In genomic region chr2:603869-604268, GRCh38 we compare ENCODE assay signal across 22 cellular contexts.
DNase-seq lines count a peak whose midpoint lies in the region; ATAC-seq, FAIRE-seq and TF ChIP-seq lines count a peak whose summit lies in the region.
"Had no signal": no experiment of that assay in that cellular context is flagged by ENCODE, and none has a peak within 500 bp of the region (broad histone marks: within the 10 kb centered on the region; RNA-seq: fewer than 3 reads in every experiment).

No MANE protein-coding gene starts in this region.

- CTCF ChIA-PET in SK-N-SH (lab: Yijun Ruan, JAX) = interaction anchor here (0.9 to 1.1 kb wide), 3 partner anchors 19 to 73 kb away, joined by 3 to 4 read pairs (median 3); no protein-coding TSS in a partner anchor

- POLR2A ChIA-PET in SK-N-SH (lab: Yijun Ruan, JAX) = no interaction called here

- H3K9me2 ChIP-seq in SK-N-SH = no peaks in the 10 kb centered on the region

- H3K27ac ChIP-seq in SK-N-SH (ENCODE audit: low read depth in 2 of 2, low read length in 1 of 2) = peak overlapping the region in 1 of 2 experiments; percentile 50; a peak in 2 of 4 replicates
- no peak overlapping the region for H3K27ac ChIP-seq in coronary artery
- no peak overlapping the region for H3K27ac ChIP-seq in spleen
- H3K27ac ChIP-seq: GM23248 had no signal

- no peak for FAIRE-seq in GM12891 (lab: Jason Lieb, UNC)
- FAIRE-seq: D721Med, G401.6, GM18507, RCC 7860 had no signal

- H3K4me3 ChIP-seq in SK-N-SH (ENCODE audit: low read depth in 2 of 2, low read length in 1 of 2) (no peak overlapping the region), coronary artery (no peak overlapping the region), spleen (no peak overlapping the region)
- H3K4me3 ChIP-seq: GM23248 had no signal

- TF ChIP-seq POLR2A in spleen (IDR thresholded peaks at IDR 0.05) = no peak
- TF ChIP-seq POLR2A in GM12891 (IDR thresholded peaks at IDR 0.05; ENCODE audit: low read depth, low read length) = no peak

- H3K4me2 ChIP-seq in SK-N-SH = no peak overlapping the region

- ATAC-seq in SK-N-SH treated with all-trans-retinoic acid at 6 μM for 48 hours = no peak
- no peak for ATAC-seq in GM21825 (IDR thresholded peaks at IDR 0.05; ENCODE audit: unreplicated experiment)
- ATAC-seq: CD8-positive, alpha-beta T cell had no signal

- intact Hi-C loops in spleen (cut with DNase I; ENCODE audit: low total_unique reads) = no loop called here

- H3F3A ChIP-seq in SK-N-SH (replicated peaks; ENCODE audit: insufficient read depth) = no peaks in the 10 kb centered on the region

- H3K27me3 ChIP-seq in SK-N-SH (ENCODE audit: insufficient read depth) (no peaks in the 10 kb centered on the region), spleen (replicated peaks in 1 of 7) (no peaks in the 10 kb centered on the region)

- H3K4me1 ChIP-seq in SK-N-SH (ENCODE audit: control insufficient read depth in 1 of 2, insufficient read depth in 2 of 2, low read depth in 1 of 2, low read length in 1 of 2) = peaks cover 0 to 16% of the 10 kb centered on the region in 2 experiments; a peak in 1 of 4 replicates
- H3K4me1 ChIP-seq in spleen = no peaks in the 10 kb centered on the region

- DNase-seq in SK-N-SH (peak; percentile 71), NAMALWA (ENCODE audit: low spot score) (peak; percentile 1), coronary artery (ENCODE audit: low spot score) (peak; percentile 47), spleen (peak; percentile 47), GM12891 (ENCODE audit: insufficient read length, low spot score) (no peak)
- DNase-seq in stimulated activated CD4-positive, alpha-beta T cell treated with anti-CD3 and anti-CD28 coated beads, Interleukin-4, amount 100 ng/mL, for 4 hours = no peak
- DNase-seq: CD8-positive, alpha-beta T cell; DMS79; GM23248; Karpas-422; MM.1S; NCI-H1105; NCI-H1694; NCI-H226; NCI-H524 treated with DMSO at 0.1 percent for 48 hours; SHP77 treated with DMSO at 0.1 percent for 48 hours had no signal

- no peaks in the 10 kb centered on the region for H3K79me2 ChIP-seq in SK-N-SH (ENCODE audit: insufficient read depth)

- H3K9me3 ChIP-seq in SK-N-SH = no peaks in the 10 kb centered on the region
- H3K9me3 ChIP-seq in spleen = no peaks in the 10 kb centered on the region

- H4K20me1 ChIP-seq in SK-N-SH (ENCODE audit: insufficient read depth) = no peaks in the 10 kb centered on the region

- no peaks in the 10 kb centered on the region for H3K36me3 ChIP-seq in SK-N-SH (replicated peaks in 1 of 2; ENCODE audit: control insufficient read depth in 1 of 2, insufficient read depth in 2 of 2, low read length in 1 of 2)
- no peaks in the 10 kb centered on the region for H3K36me3 ChIP-seq in spleen

- no peak for TF ChIP-seq EP300 in SK-N-SH (IDR thresholded peaks at IDR 0.05; ENCODE audit: borderline replicate concordance in 1 of 2, low read depth in 1 of 2, low read length in 1 of 2)

- no peak overlapping the region for H2AFZ ChIP-seq in SK-N-SH (ENCODE audit: low read depth)
- H2AFZ ChIP-seq: GM23248 had no signal

- H3K9ac ChIP-seq in SK-N-SH = no peak overlapping the region
- H3K9ac ChIP-seq: GM23248 had no signal

- TF ChIP-seq CTCF in SK-N-SH (IDR thresholded peaks at IDR 0.05) = no peak
- no peak for TF ChIP-seq CTCF in coronary artery (IDR thresholded peaks at IDR 0.05)
- no peak for TF ChIP-seq CTCF in spleen (IDR thresholded peaks at IDR 0.05 in 8 of 11, conservative IDR thresholded peaks at IDR 0.05 in 3 of 11)

- 32% methylated on average over 8 of the region's 8 CpGs for WGBS in SK-N-SH (ENCODE audit: low lambda C conversion rate)
- 72 to 84% (median 83%) methylated on average over 8 of the region's 8 CpGs for WGBS in spleen, 5 donors

- no peak for TF ChIP-seq RAD21 in SK-N-SH (IDR thresholded peaks at IDR 0.05; ENCODE audit: low read length)

TF ChIP-seq in SK-N-SH, 30 proteins besides CTCF, POLR2A, EP300 and RAD21:
- TF ChIP-seq GABPA (IDR thresholded peaks at IDR 0.05; ENCODE audit: low read depth) (no peak), GATA2 (CRISPR knock-in tag; IDR thresholded peaks at IDR 0.05) (peak; percentile 59), USF2 (IDR thresholded peaks at IDR 0.05; ENCODE audit: borderline replicate concordance, low read depth, low read length) (no peak), FOXJ3 (CRISPR knock-in tag; IDR thresholded peaks at IDR 0.05) (0 out of 2 replicates have a peak, but pooled peaks have one; percentile 49), MXI1 (IDR thresholded peaks at IDR 0.05; ENCODE audit: low read depth, low read length) (0 out of 2 replicates have a peak, but pooled peaks have one; percentile 18), JUND (IDR thresholded peaks at IDR 0.05) (no peak), MEF2A (IDR thresholded peaks at IDR 0.05; ENCODE audit: borderline replicate concordance, low read depth) (no peak)

TF ChIP-seq in SK-N-SH treated with all-trans-retinoic acid at 6 μM for 48 hours, 23 proteins besides CTCF, POLR2A, EP300 and RAD21:
- no peak for TF ChIP-seq CSDC2 (CRISPR knock-in tag; IDR thresholded peaks at IDR 0.05)
- TF ChIP-seq, protein P1, sequence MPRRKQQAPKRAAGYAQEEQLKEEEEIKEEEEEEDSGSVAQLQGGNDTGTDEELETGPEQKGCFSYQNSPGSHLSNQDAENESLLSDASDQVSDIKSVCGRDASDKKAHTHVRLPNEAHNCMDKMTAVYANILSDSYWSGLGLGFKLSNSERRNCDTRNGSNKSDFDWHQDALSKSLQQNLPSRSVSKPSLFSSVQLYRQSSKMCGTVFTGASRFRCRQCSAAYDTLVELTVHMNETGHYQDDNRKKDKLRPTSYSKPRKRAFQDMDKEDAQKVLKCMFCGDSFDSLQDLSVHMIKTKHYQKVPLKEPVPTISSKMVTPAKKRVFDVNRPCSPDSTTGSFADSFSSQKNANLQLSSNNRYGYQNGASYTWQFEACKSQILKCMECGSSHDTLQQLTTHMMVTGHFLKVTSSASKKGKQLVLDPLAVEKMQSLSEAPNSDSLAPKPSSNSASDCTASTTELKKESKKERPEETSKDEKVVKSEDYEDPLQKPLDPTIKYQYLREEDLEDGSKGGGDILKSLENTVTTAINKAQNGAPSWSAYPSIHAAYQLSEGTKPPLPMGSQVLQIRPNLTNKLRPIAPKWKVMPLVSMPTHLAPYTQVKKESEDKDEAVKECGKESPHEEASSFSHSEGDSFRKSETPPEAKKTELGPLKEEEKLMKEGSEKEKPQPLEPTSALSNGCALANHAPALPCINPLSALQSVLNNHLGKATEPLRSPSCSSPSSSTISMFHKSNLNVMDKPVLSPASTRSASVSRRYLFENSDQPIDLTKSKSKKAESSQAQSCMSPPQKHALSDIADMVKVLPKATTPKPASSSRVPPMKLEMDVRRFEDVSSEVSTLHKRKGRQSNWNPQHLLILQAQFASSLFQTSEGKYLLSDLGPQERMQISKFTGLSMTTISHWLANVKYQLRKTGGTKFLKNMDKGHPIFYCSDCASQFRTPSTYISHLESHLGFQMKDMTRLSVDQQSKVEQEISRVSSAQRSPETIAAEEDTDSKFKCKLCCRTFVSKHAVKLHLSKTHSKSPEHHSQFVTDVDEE (CRISPR knock-in tag; IDR thresholded peaks at IDR 0.05) = no peak

TF ChIP-seq in GM12891, 5 proteins besides CTCF, POLR2A, EP300 and RAD21:
- TF ChIP-seq SPI1 (IDR thresholded peaks at IDR 0.05; ENCODE audit: low read depth, low read length) (no peak), POLR2AphosphoS5 (IDR thresholded peaks at IDR 0.05; ENCODE audit: low read depth, low read length) (no peak), TAF1 (IDR thresholded peaks at IDR 0.05; ENCODE audit: low read depth, low read length) (no peak), POU2F2 (IDR thresholded peaks at IDR 0.05; ENCODE audit: low read depth, low read length) (no peak), PAX5 (IDR thresholded peaks at IDR 0.05; ENCODE audit: insufficient read depth, low read length, severe bottlenecking) (no peak)
TF ChIP-seq in GM12891: peak in this region for 0.

Comparison
In these comparisons a context has a peak if more than half of its experiments do, and no peak if none do; other contexts are left out.
1. DNase-seq: peak in SK-N-SH (single experiment), NAMALWA (single experiment), coronary artery (single experiment) and spleen (single experiment); none in GM12891 (single experiment) and stimulated activated CD4-positive, alpha-beta T cell treated with anti-CD3 and anti-CD28 coated beads, Interleukin-4, amount 100 ng/mL, for 4 hours (0 of 2).